15 cellular contexts compared by ENCODE assay signal in genomic region chr20:59385461-59385860, GRCh38.
A peak's percentile ranks its signal among the peaks of the same experiment; 100 is the strongest.
DNase-seq lines count a peak whose midpoint lies in the region; ATAC-seq and TF ChIP-seq lines count a peak whose summit lies in the region.
"Had no signal": no experiment of that assay in that cellular context is flagged by ENCODE, and none has a peak within 500 bp of the region (broad histone marks: within the 10 kb centered on the region; RNA-seq: fewer than 3 reads in every experiment).

No MANE protein-coding gene starts in this region.

- H3K79me1 ChIP-seq in neuronal stem cell (ENCODE audit: low read depth, low read length): no peaks in the 10 kb centered on the region

- no peaks in the 10 kb centered on the region for H3K36me3 ChIP-seq in neuronal stem cell (replicated peaks in 1 of 2; ENCODE audit: control insufficient read depth in 2 of 2, insufficient read depth in 2 of 2, low read length in 2 of 2)
- H3K36me3 ChIP-seq: breast epithelium had no signal

- no peak overlapping the region for H3K23ac ChIP-seq in neuronal stem cell (ENCODE audit: low read depth, low read length, poor library complexity)

- no peak overlapping the region for H2BK120ac ChIP-seq in neuronal stem cell (ENCODE audit: low read depth, low read length)

- H3K4me1 Mint-ChIP-seq in effector memory CD8-positive, alpha-beta T cell (ENCODE audit: low read depth in 2 of 2): peaks cover 0 to 4% of the 10 kb centered on the region in 2 donors
- H3K4me1 Mint-ChIP-seq in progenitor cell of endocrine pancreas (ENCODE audit: low read depth): peaks cover 10% of the 10 kb centered on the region
- peaks cover 3% of the 10 kb centered on the region for H3K4me1 Mint-ChIP-seq in endothelial cell (ENCODE audit: unreplicated experiment)

- no peak overlapping the region for H2AFZ ChIP-seq in neuronal stem cell (ENCODE audit: low read length)

- no peaks in the 10 kb centered on the region for H3K9me3 Mint-ChIP-seq in activated naive CD4-positive, alpha-beta T cell treated with anti-CD3 and anti-CD28 coated beads, Interleukin-2, amount 50 U/mL, for 72 hours
- no peaks in the 10 kb centered on the region for H3K9me3 Mint-ChIP-seq in effector memory CD8-positive, alpha-beta T cell
- H3K9me3 Mint-ChIP-seq in progenitor cell of endocrine pancreas (ENCODE audit: low read depth) (no peaks in the 10 kb centered on the region), endothelial cell (ENCODE audit: unreplicated experiment) (no peaks in the 10 kb centered on the region)
- H3K9me3 Mint-ChIP-seq: activated B cell treated with CpG ODN at 0.5 μM for 24 hours; activated T-helper 2 cell treated with anti-CD3 and anti-CD28 coated beads, Interferon-gamma antibody, Interleukin-2, Interleukin-4, amounts not matched to agents 10 μg/mL and 5 μg/mL and 100 μg/mL, durations not matched to agents 14 hours and 24 hours and 36 hours; neural crest cell had no signal

- H3K4me2 ChIP-seq in neuronal stem cell (ENCODE audit: insufficient read depth, low read length, poor library complexity, severe bottlenecking): no peak overlapping the region

- no peak overlapping the region for H2BK12ac ChIP-seq in neuronal stem cell (ENCODE audit: low read length)

- no peaks in the 10 kb centered on the region for H3K9me3 ChIP-seq in neuronal stem cell (replicated peaks in 1 of 2; ENCODE audit: control insufficient read depth in 2 of 2, insufficient read depth in 1 of 2, low read depth in 1 of 2, low read length in 2 of 2)
- H3K9me3 ChIP-seq: breast epithelium had no signal

- peak overlapping the region; percentile 39 for H2BK15ac ChIP-seq in neuronal stem cell (ENCODE audit: low read length)

- no peak overlapping the region for H2BK5ac ChIP-seq in neuronal stem cell (ENCODE audit: low read length)

- ATAC-seq in activated naive CD4-positive, alpha-beta T cell treated with anti-CD3 and anti-CD28 coated beads, Interleukin-2, amount 50 U/mL, for 72 hours: peak; percentile 14 to 52
- peak; percentile 70 for ATAC-seq in effector memory CD8-positive, alpha-beta T cell (replicated peaks)
- ATAC-seq: left cardiac atrium had no signal

- TF ChIP-seq POLR2A in NB4 (IDR thresholded peaks at IDR 0.05; ENCODE audit: extremely low read depth, insufficient read length): no peak

- WGBS in neuronal stem cell (ENCODE audit: extremely low coverage in 2 of 2, insufficient read length in 2 of 2, insufficient replicate concordance in 1 of 2), 2 donors: no CpG with 5 or more reads among the region's 5 CpGs

- no peak overlapping the region for H3K4ac ChIP-seq in neuronal stem cell (ENCODE audit: low read length)

- no peak for DNase-seq in activated naive CD4-positive, alpha-beta T cell treated with anti-CD3 and anti-CD28 coated beads, Interleukin-2, amount 50 U/mL, for 72 hours (ENCODE audit: low spot score in 2 of 2)
- no peak for DNase-seq in activated naive CD4-positive, alpha-beta T cell treated with Interleukin-2 at 50 U/mL for 16 hours
- DNase-seq in NB4 (ENCODE audit: low read depth) (peak; percentile 52), neuronal stem cell (ENCODE audit: low spot score) (no peak), progenitor cell of endocrine pancreas (ENCODE audit: low spot score, unreplicated experiment) (no peak), endothelial cell (ENCODE audit: low spot score) (no peak), NCI-H1092 treated with DMSO at 0.1 percent for 48 hours (lab: John Stamatoyannopoulos, UW) (no peak)
- DNase-seq in effector memory CD8-positive, alpha-beta T cell: no peak
- DNase-seq: activated B cell treated with CpG ODN at 0.5 μM for 24 hours, GF-D8, left cardiac atrium, NCI-H2081 had no signal

- H3K9ac ChIP-seq in neuronal stem cell (ENCODE audit: low read depth, low read length, poor library complexity): no peak overlapping the region

- no peaks in the 10 kb centered on the region for H3K36me3 Mint-ChIP-seq in activated naive CD4-positive, alpha-beta T cell treated with anti-CD3 and anti-CD28 coated beads, Interleukin-2, amount 50 U/mL, for 72 hours
- peaks cover 3% of the 10 kb centered on the region for H3K36me3 Mint-ChIP-seq in effector memory CD8-positive, alpha-beta T cell (ENCODE audit: insufficient read depth)
- H3K36me3 Mint-ChIP-seq in progenitor cell of endocrine pancreas (ENCODE audit: insufficient read depth) (no peaks in the 10 kb centered on the region), endothelial cell (ENCODE audit: low read depth, unreplicated experiment) (no peaks in the 10 kb centered on the region)

- H3K27me3 ChIP-seq in neuronal stem cell (ENCODE audit: control insufficient read depth in 3 of 3, insufficient read depth in 3 of 3, low read depth in 1 of 3, low read length in 3 of 3): no peaks in the 10 kb centered on the region
- H3K27me3 ChIP-seq: breast epithelium had no signal

- no peak overlapping the region for H3K27ac ChIP-seq in neuronal stem cell (replicated peaks; ENCODE audit: low read length)
- H3K27ac ChIP-seq: breast epithelium had no signal

- no peak overlapping the region for H3K4me3 ChIP-seq in NB4 (ENCODE audit: low read depth, low read length)
- H3K4me3 ChIP-seq in neuronal stem cell (ENCODE audit: low read length in 2 of 2): no peak overlapping the region
- H3K4me3 ChIP-seq: breast epithelium had no signal

- peak overlapping the region; percentile 48 for H2AK5ac ChIP-seq in neuronal stem cell (ENCODE audit: low read depth, low read length)

- H3K18ac ChIP-seq in neuronal stem cell (ENCODE audit: low read length): peak overlapping the region; percentile 81

- no peak overlapping the region for H4K91ac ChIP-seq in neuronal stem cell (ENCODE audit: low read depth, low read length, poor library complexity)

- peak overlapping the region in 1 of 2 donors; percentile 53 for H3K27ac Mint-ChIP-seq in activated naive CD4-positive, alpha-beta T cell treated with anti-CD3 and anti-CD28 coated beads, Interleukin-2, amount 50 U/mL, for 72 hours
- peak overlapping the region; percentile 78 to 83 for H3K27ac Mint-ChIP-seq in effector memory CD8-positive, alpha-beta T cell
- H3K27ac Mint-ChIP-seq in progenitor cell of endocrine pancreas: no peak overlapping the region
- no peak overlapping the region for H3K27ac Mint-ChIP-seq in endothelial cell (ENCODE audit: unreplicated experiment)
- H3K27ac Mint-ChIP-seq: activated B cell treated with CpG ODN at 0.5 μM for 24 hours; activated T-helper 2 cell treated with anti-CD3 and anti-CD28 coated beads, Interferon-gamma antibody, Interleukin-2, Interleukin-4, amounts not matched to agents 10 μg/mL and 5 μg/mL and 100 μg/mL, durations not matched to agents 14 hours and 24 hours and 36 hours had no signal

- H4K8ac ChIP-seq in neuronal stem cell (ENCODE audit: low read depth, low read length): no peak overlapping the region

- H3K4me1 ChIP-seq in neuronal stem cell (ENCODE audit: control insufficient read depth in 2 of 2, insufficient read depth in 1 of 2, low read depth in 1 of 2, low read length in 2 of 2): peaks cover 0 to 19% of the 10 kb centered on the region in 2 donors
- H3K4me1 ChIP-seq: breast epithelium had no signal

- no peak overlapping the region for H3K4me3 Mint-ChIP-seq in effector memory CD8-positive, alpha-beta T cell
- H3K4me3 Mint-ChIP-seq in progenitor cell of endocrine pancreas (ENCODE audit: low read depth) (no peak overlapping the region), endothelial cell (ENCODE audit: unreplicated experiment) (no peak overlapping the region)
- H3K4me3 Mint-ChIP-seq: activated B cell treated with CpG ODN at 0.5 μM for 24 hours, neural crest cell had no signal

- TF ChIP-seq CTCF in NB4 (IDR thresholded peaks at IDR 0.05; ENCODE audit: low read depth, low read length): no peak
- no peak for TF ChIP-seq CTCF in progenitor cell of endocrine pancreas (IDR thresholded peaks at IDR 0.05; ENCODE audit: unreplicated experiment)
- TF ChIP-seq CTCF in endothelial cell (IDR thresholded peaks at IDR 0.05; ENCODE audit: unreplicated experiment): no peak

- H3K14ac ChIP-seq in neuronal stem cell (ENCODE audit: low read length): no peak overlapping the region

- peaks cover 13 to 14% of the 10 kb centered on the region in 2 donors for H3K27me3 Mint-ChIP-seq in effector memory CD8-positive, alpha-beta T cell
- H3K27me3 Mint-ChIP-seq in progenitor cell of endocrine pancreas: peaks cover 30% of the 10 kb centered on the region
- peaks cover 7% of the 10 kb centered on the region for H3K27me3 Mint-ChIP-seq in endothelial cell (ENCODE audit: unreplicated experiment)

Comparison
In these comparisons a context has a peak if more than half of its experiments do, and no peak if none do; other contexts are left out.
1. H3K27ac Mint-ChIP-seq: peak in effector memory CD8-positive, alpha-beta T cell (2 of 2); none in progenitor cell of endocrine pancreas (single experiment) and endothelial cell (single experiment).